1 cellular context compared by ENCODE assay signal in genomic region chr3:194079702-194080172, GRCh38.
TF ChIP-seq lines count a peak whose summit lies in the region.

No MANE protein-coding gene starts in this region.

TF ChIP-seq in GM23338, 12 proteins besides CTCF, POLR2A, EP300 and RAD21 (continued from another document):
- TF ChIP-seq REST (IDR thresholded peaks at IDR 0.05; ENCODE audit: unreplicated experiment) (no peak), JUNB (IDR thresholded peaks at IDR 0.05; ENCODE audit: unreplicated experiment) (no peak), ZNF331 (CRISPR knock-in tag; IDR thresholded peaks at IDR 0.05; ENCODE audit: low read depth) (no peak), ZNF462 (CRISPR knock-in tag; IDR thresholded peaks at IDR 0.05) (no peak), EZH2 (IDR thresholded peaks at IDR 0.05; ENCODE audit: low read depth, unreplicated experiment) (no peak)
